8 cellular contexts compared by ENCODE assay signal in genomic region chr1:70685300-70686286, GRCh38.
DNase-seq lines count a peak whose midpoint lies in the region; ATAC-seq, FAIRE-seq and TF ChIP-seq lines count a peak whose summit lies in the region.
"Had no signal": no experiment of that assay in that cellular context is flagged by ENCODE, and none has a peak within 500 bp of the region (broad histone marks: within the 10 kb centered on the region; RNA-seq: fewer than 3 reads in every experiment).

No MANE protein-coding gene starts in this region.

- POLR2A ChIA-PET in activated naive CD8-positive, alpha-beta T cell treated with anti-CD3 and anti-CD28 coated beads, Interleukin-2, amount 10 ng/mL, durations not matched to agents 7 days and 5 days (lab: Charles Lee) = no interaction called here

- H3K9me3 ChIP-seq in HAP-1 = no peaks in the 10 kb centered on the region
- H3K9me3 ChIP-seq in Karpas-422 (ENCODE audit: low read length) = no peaks in the 10 kb centered on the region
- no peaks in the 10 kb centered on the region for H3K9me3 ChIP-seq in Peyer's patch
- H3K9me3 ChIP-seq in right cardiac atrium (ENCODE audit: control insufficient read depth, low read length) = no peaks in the 10 kb centered on the region
- H3K9me3 ChIP-seq in gastrocnemius medialis = no peaks in the 10 kb centered on the region

- no peaks in the 10 kb centered on the region for H3K79me2 ChIP-seq in Karpas-422 (ENCODE audit: low read length)

- no peak overlapping the region for H3K4me3 Mint-ChIP-seq in activated naive CD8-positive, alpha-beta T cell treated with anti-CD3 and anti-CD28 coated beads, Interleukin-2, amount 10 ng/mL, durations not matched to agents 7 days and 5 days
- H3K4me3 Mint-ChIP-seq: effector memory CD8-positive, alpha-beta T cell had no signal

- H3K4me3 ChIP-seq in HAP-1 (no peak overlapping the region), Karpas-422 (ENCODE audit: low read length) (no peak overlapping the region), Peyer's patch (no peak overlapping the region), right cardiac atrium (ENCODE audit: low read length) (no peak overlapping the region), gastrocnemius medialis (no peak overlapping the region)

- no peaks in the 10 kb centered on the region for H4K20me1 ChIP-seq in Karpas-422 (ENCODE audit: insufficient read depth, low read depth, low read length)

- DNase-seq in GM12892 (ENCODE audit: insufficient read length) (peak; percentile 7), HAP-1 (ENCODE audit: low spot score in 2 of 2) (peak; percentile 47 to 71), Karpas-422 (peak; percentile 87), Peyer's patch (peak in 2 of 3 donors; percentile 43 to 75), right cardiac atrium (peak; percentile 42 to 67 (median 61)), gastrocnemius medialis (peak in 1 of 2 donors; percentile 28)
- peak; percentile 32 for DNase-seq in activated naive CD8-positive, alpha-beta T cell treated with anti-CD3 and anti-CD28 coated beads, Interleukin-2, amount 10 ng/mL, durations not matched to agents 7 days and 5 days

- H3K9ac ChIP-seq in Karpas-422 (ENCODE audit: low read length) = no peak overlapping the region

- no peaks in the 10 kb centered on the region for H3K36me3 Mint-ChIP-seq in activated naive CD8-positive, alpha-beta T cell treated with anti-CD3 and anti-CD28 coated beads, Interleukin-2, amount 10 ng/mL, durations not matched to agents 7 days and 5 days

- H3K27me3 ChIP-seq in HAP-1 (ENCODE audit: low read depth) = no peaks in the 10 kb centered on the region
- no peaks in the 10 kb centered on the region for H3K27me3 ChIP-seq in Karpas-422 (ENCODE audit: low read length)
- H3K27me3 ChIP-seq in Peyer's patch = no peaks in the 10 kb centered on the region
- no peaks in the 10 kb centered on the region for H3K27me3 ChIP-seq in right cardiac atrium (ENCODE audit: control insufficient read depth, insufficient read depth)
- H3K27me3 ChIP-seq in gastrocnemius medialis = no peaks in the 10 kb centered on the region

- H3K27me3 Mint-ChIP-seq in activated naive CD8-positive, alpha-beta T cell treated with anti-CD3 and anti-CD28 coated beads, Interleukin-2, amount 10 ng/mL, durations not matched to agents 7 days and 5 days = peaks cover 22% of the 10 kb centered on the region
- H3K27me3 Mint-ChIP-seq: effector memory CD8-positive, alpha-beta T cell had no signal

- no peaks in the 10 kb centered on the region for H3K36me3 ChIP-seq in HAP-1 (replicated peaks)
- H3K36me3 ChIP-seq in Karpas-422 (ENCODE audit: insufficient read depth, low read length) = no peaks in the 10 kb centered on the region
- no peaks in the 10 kb centered on the region for H3K36me3 ChIP-seq in Peyer's patch
- no peaks in the 10 kb centered on the region for H3K36me3 ChIP-seq in gastrocnemius medialis

- H2AFZ ChIP-seq in Karpas-422 (ENCODE audit: low read length) = no peak overlapping the region

- peaks cover 4% of the 10 kb centered on the region for H3K4me1 Mint-ChIP-seq in activated naive CD8-positive, alpha-beta T cell treated with anti-CD3 and anti-CD28 coated beads, Interleukin-2, amount 10 ng/mL, durations not matched to agents 7 days and 5 days

- FAIRE-seq in GM12892 (lab: Jason Lieb, UNC) = peak; percentile 94

- peak; percentile 70 for ATAC-seq in activated naive CD8-positive, alpha-beta T cell treated with anti-CD3 and anti-CD28 coated beads, Interleukin-2, amount 10 ng/mL, durations not matched to agents 7 days and 5 days (ENCODE audit: low read depth)
- ATAC-seq in right cardiac atrium = peak; percentile 84 to 86
- peak in 1 of 2 donors; percentile 56 for ATAC-seq in gastrocnemius medialis
- ATAC-seq: effector memory CD8-positive, alpha-beta T cell had no signal

- H3K9me3 Mint-ChIP-seq in activated naive CD8-positive, alpha-beta T cell treated with anti-CD3 and anti-CD28 coated beads, Interleukin-2, amount 10 ng/mL, durations not matched to agents 7 days and 5 days = no peaks in the 10 kb centered on the region
- H3K9me3 Mint-ChIP-seq: effector memory CD8-positive, alpha-beta T cell had no signal

- H3K9me2 ChIP-seq in Karpas-422 (replicated peaks; ENCODE audit: insufficient read depth, low read length) = no peaks in the 10 kb centered on the region

- TF ChIP-seq CTCF in Peyer's patch (IDR thresholded peaks at IDR 0.05) (peak in 5 of 6 experiments; percentile 31 to 81 (median 73)), gastrocnemius medialis (IDR thresholded peaks at IDR 0.05 in 4 of 5, conservative IDR thresholded peaks at IDR 0.05 in 1 of 5) (peak in 4 of 5 experiments; percentile 37 to 57 (median 52))

- H3K27ac Mint-ChIP-seq in activated naive CD8-positive, alpha-beta T cell treated with anti-CD3 and anti-CD28 coated beads, Interleukin-2, amount 10 ng/mL, durations not matched to agents 7 days and 5 days = no peak overlapping the region
- H3K27ac Mint-ChIP-seq: effector memory CD8-positive, alpha-beta T cell had no signal

- TF ChIP-seq POLR2A in GM12892 (IDR thresholded peaks at IDR 0.05; ENCODE audit: low read depth, low read length) = no peak
- no peak for TF ChIP-seq POLR2A in Peyer's patch (IDR thresholded peaks at IDR 0.05)
- no peak for TF ChIP-seq POLR2A in gastrocnemius medialis (IDR thresholded peaks at IDR 0.05)

- H3K27ac ChIP-seq in Karpas-422 (ENCODE audit: low read length) = no peak overlapping the region
- no peak overlapping the region for H3K27ac ChIP-seq in Peyer's patch
- no peak overlapping the region for H3K27ac ChIP-seq in right cardiac atrium (ENCODE audit: low read length)
- no peak overlapping the region for H3K27ac ChIP-seq in gastrocnemius medialis

- peaks cover 6% of the 10 kb centered on the region for H3K4me1 ChIP-seq in HAP-1
- no peaks in the 10 kb centered on the region for H3K4me1 ChIP-seq in Karpas-422 (ENCODE audit: low read length)
- H3K4me1 ChIP-seq in Peyer's patch = no peaks in the 10 kb centered on the region
- no peaks in the 10 kb centered on the region for H3K4me1 ChIP-seq in right cardiac atrium (ENCODE audit: control insufficient read depth, insufficient read depth, low read length)
- H3K4me1 ChIP-seq in gastrocnemius medialis = no peaks in the 10 kb centered on the region

- no peak overlapping the region for H3K4me2 ChIP-seq in Karpas-422 (ENCODE audit: low read depth, low read length, poor library complexity, severe bottlenecking)

- intact Hi-C loops in right cardiac atrium (cut with DNase I) = loop anchor here (2.0 to 5.0 kb wide), 2 partner anchors 362 to 365 kb away; partner anchors contain the start of gene PTGER3 (in 3 of the 4)
- intact Hi-C loops in gastrocnemius medialis (cut with DNase I; ENCODE audit: low total_unique reads) = loop anchor here (5.0 kb wide), 1 partner anchor 367 kb away; no protein-coding TSS in a partner anchor

- in situ Hi-C loops in HAP-1 (cut with MboI; ENCODE audit: low sequenced_read_pairs) (no loop called here), gastrocnemius medialis (cut with MboI; ENCODE audit: low sequenced_read_pairs in 4 of 4) (loop anchor here in 2 of 4 donors (10.0 to 25.0 kb wide), 2 partner anchors 352 to 359 kb away; partner anchors contain the start of gene PTGER3 (in 2 of the 2))

- 70% methylated on average over 13 of the region's 13 CpGs for WGBS in right cardiac atrium
